1 cellular context compared by ENCODE assay signal in genomic region chr11:121070951-121071350, GRCh38.
TF ChIP-seq lines count a peak whose summit lies in the region.

No MANE protein-coding gene starts in this region.

TF ChIP-seq in HepG2, 621 proteins besides CTCF, POLR2A, EP300 and RAD21:
- TF ChIP-seq AKAP8 (CRISPR knock-in tag; IDR thresholded peaks at IDR 0.05), result no peak
- no peak for TF ChIP-seq ATF2 (CRISPR knock-in tag; IDR thresholded peaks at IDR 0.05)
- no peak for TF ChIP-seq ZBTB26 (CRISPR knock-in tag; IDR thresholded peaks at IDR 0.05; ENCODE audit: borderline replicate concordance)
- TF ChIP-seq SNAPC2 (CRISPR knock-in tag; IDR thresholded peaks at IDR 0.05), result no peak
- no peak for TF ChIP-seq ZNF772 (CRISPR knock-in tag; IDR thresholded peaks at IDR 0.05)
- no peak for TF ChIP-seq TCF7L2 (IDR thresholded peaks at IDR 0.05; ENCODE audit: low read depth, low read length)
- TF ChIP-seq NCOA2 (CRISPR knock-in tag; IDR thresholded peaks at IDR 0.05), result no peak
- no peak for TF ChIP-seq ZNF510 (CRISPR knock-in tag; IDR thresholded peaks at IDR 0.05; ENCODE audit: low read depth)
- no peak for TF ChIP-seq GPN1 (CRISPR knock-in tag; IDR thresholded peaks at IDR 0.05; ENCODE audit: borderline replicate concordance)
- no peak for TF ChIP-seq TRAFD1 (CRISPR knock-in tag; IDR thresholded peaks at IDR 0.05; ENCODE audit: borderline replicate concordance)
- TF ChIP-seq ZNF446 (CRISPR knock-in tag; IDR thresholded peaks at IDR 0.05), result no peak
- TF ChIP-seq MIXL1 (CRISPR knock-in tag; IDR thresholded peaks at IDR 0.05), result no peak
